In genomic region chr2:71821856-71822255, GRCh38 we compare ENCODE assay signal across 24 cellular contexts.
"Had no signal": no experiment of that assay in that cellular context is flagged by ENCODE, and none has a peak within 500 bp of the region (broad histone marks: within the 10 kb centered on the region; RNA-seq: fewer than 3 reads in every experiment).

No MANE protein-coding gene starts in this region.

- H3K36me3 Mint-ChIP-seq: activated naive CD4-positive, alpha-beta T cell treated with anti-CD3 and anti-CD28 coated beads, Interleukin-2, amount 10 ng/mL, durations not matched to agents 7 days and 5 days; activated naive CD8-positive, alpha-beta T cell treated with anti-CD3 and anti-CD28 coated beads for 36 hours had no signal

- H3K9me3 Mint-ChIP-seq: activated CD8-positive, alpha-beta T cell treated with anti-CD3 and anti-CD28 coated beads for 36 hours; activated naive CD4-positive, alpha-beta T cell treated with anti-CD3 and anti-CD28 coated beads, Interleukin-2, amount 10 ng/mL, durations not matched to agents 7 days and 5 days; activated T-helper 2 cell treated with anti-CD3 and anti-CD28 coated beads, Interferon-gamma antibody, Interleukin-2, Interleukin-4, amounts not matched to agents 10 μg/mL and 5 μg/mL and 100 μg/mL, durations not matched to agents 14 hours and 24 hours and 36 hours; T-helper 1 cell treated with Interleukin-12 subunit alpha and Interleukin-12 subunit beta and Interleukin-4 antibody, amounts not matched to agents 30 μg/mL and 1 μg/mL, for 36 hours had no signal

- H3K4me1 Mint-ChIP-seq: activated naive CD4-positive, alpha-beta T cell treated with anti-CD3 and anti-CD28 coated beads, Interleukin-2, amount 10 ng/mL, durations not matched to agents 7 days and 5 days; activated naive CD8-positive, alpha-beta T cell treated with anti-CD3 and anti-CD28 coated beads for 36 hours had no signal

- H3K27ac ChIP-seq: adrenal gland, breast epithelium had no signal

- H3K9me3 ChIP-seq: adrenal gland had no signal

- DNase-seq: activated CD4-positive, alpha-beta T cell treated with anti-CD3 and anti-CD28 coated beads for 4 hours; activated CD8-positive, alpha-beta memory T cell treated with anti-CD3 and anti-CD28 coated beads, Interleukin-2, amount 50 U/mL, for 4 hours; activated CD8-positive, alpha-beta T cell treated with anti-CD3 and anti-CD28 coated beads for 36 hours; activated gamma-delta T cell treated with Interleukin-2 at 50 U/mL for 16 hours; activated naive CD4-positive, alpha-beta T cell treated with anti-CD3 and anti-CD28 coated beads, Interleukin-2, amount 10 ng/mL, durations not matched to agents 7 days and 5 days; activated naive CD8-positive, alpha-beta T cell treated with anti-CD3 and anti-CD28 coated beads for 36 hours; activated T-cell treated with anti-CD3 and anti-CD28 coated beads, Interleukin-2, amount 50 U/mL, for 72 hours; adrenal gland; anterior cingulate cortex; caudate nucleus; NCI-H1048; NCI-H146; NCI-H187 treated with DMSO at 0.1 percent for 48 hours; NCI-H2171; NCI-H345; NCI-H510A; NCI-H526 treated with DMSO at 0.1 percent for 48 hours; NCI-H82; RPMI8226 had no signal

- H3K27me3 ChIP-seq: adrenal gland, breast epithelium had no signal

- H3K4me1 ChIP-seq: adrenal gland, breast epithelium had no signal

- H3K36me3 ChIP-seq: adrenal gland, breast epithelium had no signal

- ATAC-seq: activated CD4-positive, CD25-positive, alpha-beta regulatory T cell treated with anti-CD3 and anti-CD28 coated beads, Interleukin-2, amount 50 U/mL, for 24 hours; activated CD8-positive, alpha-beta T cell treated with anti-CD3 and anti-CD28 coated beads for 36 hours; activated T-cell treated with anti-CD3 and anti-CD28 coated beads, Interleukin-2, amount 50 U/mL, for 72 hours; Right ventricle myocardium inferior had no signal

- H3K4me3 Mint-ChIP-seq: activated CD8-positive, alpha-beta T cell treated with anti-CD3 and anti-CD28 coated beads for 36 hours; activated naive CD4-positive, alpha-beta T cell treated with anti-CD3 and anti-CD28 coated beads, Interleukin-2, amount 10 ng/mL, durations not matched to agents 7 days and 5 days; activated naive CD8-positive, alpha-beta T cell treated with anti-CD3 and anti-CD28 coated beads for 36 hours; activated T-cell treated with anti-CD3 and anti-CD28 coated beads, Interleukin-2, amount 50 U/mL, for 72 hours; T-helper 1 cell treated with Interleukin-12 subunit alpha and Interleukin-12 subunit beta and Interleukin-4 antibody, amounts not matched to agents 30 μg/mL and 1 μg/mL, for 36 hours had no signal

- H3K4me3 ChIP-seq: adrenal gland, breast epithelium had no signal

- H3K27ac Mint-ChIP-seq: activated CD8-positive, alpha-beta T cell treated with anti-CD3 and anti-CD28 coated beads for 36 hours; activated naive CD4-positive, alpha-beta T cell treated with anti-CD3 and anti-CD28 coated beads, Interleukin-2, amount 10 ng/mL, durations not matched to agents 7 days and 5 days; activated naive CD8-positive, alpha-beta T cell treated with anti-CD3 and anti-CD28 coated beads for 36 hours; activated T-cell treated with anti-CD3 and anti-CD28 coated beads, Interleukin-2, amount 50 U/mL, for 72 hours; activated T-helper 2 cell treated with anti-CD3 and anti-CD28 coated beads, Interferon-gamma antibody, Interleukin-2, Interleukin-4, amounts not matched to agents 10 μg/mL and 5 μg/mL and 100 μg/mL, durations not matched to agents 14 hours and 24 hours and 36 hours; T-helper 1 cell treated with Interleukin-12 subunit alpha and Interleukin-12 subunit beta and Interleukin-4 antibody, amounts not matched to agents 30 μg/mL and 1 μg/mL, for 36 hours had no signal
